In genomic region chr16:57284206-57284951, GRCh38 we compare ENCODE assay signal across 8 cellular contexts. TPM values are rescaled to one million over a fixed set of nuclear protein-coding genes. Genes with fewer than 3 reads are reported as not detected.
DNase-seq lines count a peak whose midpoint lies in the region; ATAC-seq and TF ChIP-seq lines count a peak whose summit lies in the region.

A gene with protein sequence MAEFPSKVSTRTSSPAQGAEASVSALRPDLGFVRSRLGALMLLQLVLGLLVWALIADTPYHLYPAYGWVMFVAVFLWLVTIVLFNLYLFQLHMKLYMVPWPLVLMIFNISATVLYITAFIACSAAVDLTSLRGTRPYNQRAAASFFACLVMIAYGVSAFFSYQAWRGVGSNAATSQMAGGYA (minus strand): TSS chr16:57284672. CDS start chr16:57284540, 132 bp downstream.

- peak within 1 kb of the TSS; percentile 32 for H2BK5ac ChIP-seq in neuronal stem cell (ENCODE audit: low read length)

- no peak within 1 kb of the TSS for H3K27ac ChIP-seq in neuronal stem cell (replicated peaks; ENCODE audit: low read length)

- no peaks in the 10 kb centered on the region for H3K36me3 ChIP-seq in neuronal stem cell (replicated peaks in 1 of 2; ENCODE audit: control insufficient read depth in 2 of 2, insufficient read depth in 2 of 2, low read length in 2 of 2)

- no peaks in the 10 kb centered on the region for H3K9me3 Mint-ChIP-seq in activated naive CD4-positive, alpha-beta T cell treated with anti-CD3 and anti-CD28 coated beads, Interleukin-2, amount 50 U/mL, for 72 hours
- peaks cover 4% of the 10 kb centered on the region for H3K9me3 Mint-ChIP-seq in glutamatergic neuron (ENCODE audit: unreplicated experiment)

- peak within 1 kb of the TSS; percentile 96 for H3K23ac ChIP-seq in neuronal stem cell (ENCODE audit: low read depth, low read length, poor library complexity)

- H3K9me3 ChIP-seq in neuronal stem cell (replicated peaks in 1 of 2; ENCODE audit: control insufficient read depth in 2 of 2, insufficient read depth in 1 of 2, low read depth in 1 of 2, low read length in 2 of 2), result peaks cover 0 to 2% of the 10 kb centered on the region in 2 donors

- H3K4me1 ChIP-seq in neuronal stem cell (ENCODE audit: control insufficient read depth in 2 of 2, insufficient read depth in 1 of 2, low read depth in 1 of 2, low read length in 2 of 2), result peaks cover 0 to 5% of the 10 kb centered on the region in 2 donors

- H3K4me3 ChIP-seq in neuronal stem cell (ENCODE audit: low read length in 2 of 2), result peak within 1 kb of the TSS; percentile 42 to 83

- peak within 1 kb of the TSS; percentile 94 for H2AFZ ChIP-seq in neuronal stem cell (ENCODE audit: low read length)

- H2AK5ac ChIP-seq in neuronal stem cell (ENCODE audit: low read depth, low read length), result peak within 1 kb of the TSS; percentile 72

- ATAC-seq in activated naive CD4-positive, alpha-beta T cell treated with anti-CD3 and anti-CD28 coated beads, Interleukin-2, amount 50 U/mL, for 72 hours, result peak; percentile 72 to 81
- no peak for ATAC-seq in HG03521 (IDR thresholded peaks at IDR 0.05; ENCODE audit: unreplicated experiment)
- no peak for ATAC-seq in GM21390 (IDR thresholded peaks at IDR 0.05; ENCODE audit: unreplicated experiment)

- peak within 1 kb of the TSS; percentile 78 for H3K9ac ChIP-seq in neuronal stem cell (ENCODE audit: low read depth, low read length, poor library complexity)

- peak; percentile 32 to 53 for DNase-seq in NCI-H2081 (lab: John Stamatoyannopoulos, UW)
- no peak for DNase-seq in NCI-H2081 treated with DMSO at 0.1 percent for 48 hours (lab: John Stamatoyannopoulos, UW)
- DNase-seq in NCI-H82 treated with DMSO at 0.1 percent for 48 hours (lab: John Stamatoyannopoulos, UW; ENCODE audit: unreplicated experiment), result peak; percentile 1
- DNase-seq in activated naive CD4-positive, alpha-beta T cell treated with anti-CD3 and anti-CD28 coated beads, Interleukin-2, amount 50 U/mL, for 72 hours (ENCODE audit: low spot score in 2 of 2), result peak; percentile 57 to 73
- peak; percentile 40 for DNase-seq in glutamatergic neuron
- DNase-seq in neuronal stem cell (ENCODE audit: low spot score), result no peak

- peak within 1 kb of the TSS; percentile 95 for H3K4me2 ChIP-seq in neuronal stem cell (ENCODE audit: insufficient read depth, low read length, poor library complexity, severe bottlenecking)

- peak within 1 kb of the TSS; percentile 93 for H2BK12ac ChIP-seq in neuronal stem cell (ENCODE audit: low read length)

- H4K91ac ChIP-seq in neuronal stem cell (ENCODE audit: low read depth, low read length, poor library complexity), result peak within 1 kb of the TSS; percentile 40

- no peak within 1 kb of the TSS for H3K27ac Mint-ChIP-seq in activated naive CD4-positive, alpha-beta T cell treated with anti-CD3 and anti-CD28 coated beads, Interleukin-2, amount 50 U/mL, for 72 hours
- H3K27ac Mint-ChIP-seq in glutamatergic neuron (ENCODE audit: unreplicated experiment), result no peak within 1 kb of the TSS

- peak within 1 kb of the TSS; percentile 55 for H2BK120ac ChIP-seq in neuronal stem cell (ENCODE audit: low read depth, low read length)

- H3K27me3 Mint-ChIP-seq in glutamatergic neuron (ENCODE audit: unreplicated experiment), result peaks cover 11% of the 10 kb centered on the region

- TF ChIP-seq CTCF in glutamatergic neuron (IDR thresholded peaks at IDR 0.05; ENCODE audit: partially characterized antibody, unreplicated experiment), result no peak

- peak within 1 kb of the TSS; percentile 98 for H3K18ac ChIP-seq in neuronal stem cell (ENCODE audit: low read length)

- H3K14ac ChIP-seq in neuronal stem cell (ENCODE audit: low read length), result peak within 1 kb of the TSS; percentile 65

- peak within 1 kb of the TSS; percentile 57 for H3K4me3 Mint-ChIP-seq in glutamatergic neuron (ENCODE audit: unreplicated experiment)

- peaks cover 12 to 56% (median 28%) of the 10 kb centered on the region in 3 experiments for H3K27me3 ChIP-seq in neuronal stem cell (ENCODE audit: control insufficient read depth in 3 of 3, insufficient read depth in 3 of 3, low read depth in 1 of 3, low read length in 3 of 3)

- H3K4me1 Mint-ChIP-seq in glutamatergic neuron (ENCODE audit: low read depth, unreplicated experiment), result peaks cover 2% of the 10 kb centered on the region

- H2BK15ac ChIP-seq in neuronal stem cell (ENCODE audit: low read length), result peak within 1 kb of the TSS; percentile 69

- H3K79me1 ChIP-seq in neuronal stem cell (ENCODE audit: low read depth, low read length), result no peaks in the 10 kb centered on the region

- WGBS in neuronal stem cell (ENCODE audit: extremely low coverage in 2 of 2, insufficient read length in 2 of 2, insufficient replicate concordance in 1 of 2), 2 donors, result no CpG with 5 or more reads among the region's 95 CpGs

- H4K8ac ChIP-seq in neuronal stem cell (ENCODE audit: low read depth, low read length), result no peak within 1 kb of the TSS

- no peaks in the 10 kb centered on the region for H3K36me3 Mint-ChIP-seq in activated naive CD4-positive, alpha-beta T cell treated with anti-CD3 and anti-CD28 coated beads, Interleukin-2, amount 50 U/mL, for 72 hours
- H3K36me3 Mint-ChIP-seq in glutamatergic neuron (ENCODE audit: unreplicated experiment), result no peaks in the 10 kb centered on the region

- no peak within 1 kb of the TSS for H3K4ac ChIP-seq in neuronal stem cell (ENCODE audit: low read length)

RNA-seq across cellular contexts. Expression of the gene that starts here (rescaled TPM):
- total RNA-seq in activated naive CD4-positive, alpha-beta T cell treated with anti-CD3 and anti-CD28 coated beads, Interleukin-2, amount 50 U/mL, for 72 hours, result under 1 TPM; 0.35 to 0.43 TPM
- not detected for total RNA-seq in glutamatergic neuron (ENCODE audit: unreplicated experiment)
- polyA plus RNA-seq in neuronal stem cell (2013, experiment 1 of 2), result 3.6 TPM
- polyA plus RNA-seq in neuronal stem cell (2013, experiment 2 of 2), result 3.4 TPM

Comparison
In these comparisons a context has a peak if more than half of its experiments do, and no peak if none do; other contexts are left out.
1. DNase-seq: peak in NCI-H2081 (2 of 2) and NCI-H82 treated with DMSO at 0.1 percent for 48 hours (single experiment); none in NCI-H2081 treated with DMSO at 0.1 percent for 48 hours (single experiment) and neuronal stem cell (single experiment).
2. Peak in DNase-seq and ATAC-seq in activated naive CD4-positive, alpha-beta T cell treated with anti-CD3 and anti-CD28 coated beads, Interleukin-2, amount 50 U/mL, for 72 hours; RNA of the gene not detected or under 1 TPM.
3. Peak in DNase-seq in glutamatergic neuron; RNA of the gene not detected or under 1 TPM.